ENCODE assay signal across 23 cellular contexts in genomic region chr7:128944487-128945236, GRCh38. TPM values are rescaled to one million over a fixed set of nuclear protein-coding genes. Genes with fewer than 3 reads are reported as not detected.
DNase-seq lines count a peak whose midpoint lies in the region; ATAC-seq, FAIRE-seq and TF ChIP-seq lines count a peak whose summit lies in the region.
"Had no signal": no experiment of that assay in that cellular context is flagged by ENCODE, and none has a peak within 500 bp of the region (broad histone marks: within the 10 kb centered on the region; RNA-seq: fewer than 3 reads in every experiment).

No MANE protein-coding gene starts in this region.

- ATAC-seq in IMR-90 (ENCODE audit: low read depth), result no peak
- no peak for ATAC-seq in K562
- ATAC-seq in stimulated activated memory B cell treated with anti-CD40 and anti-IgM and Interleukin-4, amounts not matched to agents 10 μg/mL and 1 μg/mL and 100 μg/mL, for 72 hours, result no peak
- ATAC-seq in HG02884 (IDR thresholded peaks at IDR 0.05; ENCODE audit: unreplicated experiment), result no peak
- no peak for ATAC-seq in HG03196 (IDR thresholded peaks at IDR 0.05; ENCODE audit: unreplicated experiment)
- no peak for ATAC-seq in gastrocnemius medialis
- ATAC-seq: GM23338 had no signal

- dilution Hi-C loops in IMR-90 (cut with HindIII; ENCODE audit: low sequenced_read_pairs, unreplicated experiment), result no loop called here

- no peak for TF ChIP-seq EP300 in K562 (IDR thresholded peaks at IDR 0.05; ENCODE audit: low read length)

- no peak overlapping the region for H2BK20ac ChIP-seq in IMR-90 (ENCODE audit: low read depth, low read length)

- no peaks in the 10 kb centered on the region for H3K79me1 ChIP-seq in IMR-90 (ENCODE audit: low read depth in 1 of 2, low read length in 2 of 2)

- no peak overlapping the region for H4K5ac ChIP-seq in IMR-90 (ENCODE audit: low read depth, low read length)

- H3K27me3 Mint-ChIP-seq in CD14-positive monocyte (ENCODE audit: low read depth in 3 of 3), result no peaks in the 10 kb centered on the region
- no peaks in the 10 kb centered on the region for H3K27me3 Mint-ChIP-seq in stimulated activated memory B cell treated with anti-CD40 and anti-IgM and Interleukin-4, amounts not matched to agents 10 μg/mL and 1 μg/mL and 100 μg/mL, for 72 hours

- no peak overlapping the region for H3K4me2 ChIP-seq in IMR-90 (ENCODE audit: low read depth, low read length)
- no peak overlapping the region for H3K4me2 ChIP-seq in K562 (ENCODE audit: insufficient read depth, low read length)
- H3K4me2 ChIP-seq: GM23338 had no signal

- H2AK9ac ChIP-seq in IMR-90 (replicated peaks; ENCODE audit: low read depth, low read length, poor library complexity), result no peak overlapping the region

- no peak overlapping the region for H3K56ac ChIP-seq in IMR-90 (ENCODE audit: extremely low read depth, insufficient read depth, low read length)

- H3K4ac ChIP-seq in IMR-90 (ENCODE audit: low read depth, low read length), result no peak overlapping the region

- CTCF ChIA-PET in IMR-90 (lab: Yijun Ruan, JAX), result no interaction called here
- CTCF ChIA-PET in K562 (lab: Yijun Ruan, JAX; ENCODE audit: low intra/inter-chr PET ratio), result interaction anchor here (0.5 kb wide), 1 partner anchor 101 kb away, joined by 3 read pairs; no protein-coding TSS in a partner anchor

- in situ Hi-C loops in IMR-90 (cut with MboI; ENCODE audit: low sequenced_read_pairs), result no loop called here
- in situ Hi-C loops in K562 (cut with MboI), result no loop called here
- in situ Hi-C loops in gastrocnemius medialis (cut with MboI; ENCODE audit: low sequenced_read_pairs in 4 of 4), result no loop called here

- peaks cover 52 to 73% of the 10 kb centered on the region in 2 donors for H3K36me3 Mint-ChIP-seq in CD14-positive monocyte
- H3K36me3 Mint-ChIP-seq in stimulated activated memory B cell treated with anti-CD40 and anti-IgM and Interleukin-4, amounts not matched to agents 10 μg/mL and 1 μg/mL and 100 μg/mL, for 72 hours, result peaks cover 72% of the 10 kb centered on the region

- no peak overlapping the region for H4K91ac ChIP-seq in IMR-90 (ENCODE audit: insufficient read depth, low read depth, low read length)

- no peaks in the 10 kb centered on the region for H3K4me1 ChIP-seq in IMR-90 (ENCODE audit: control insufficient read depth, insufficient read depth, low read length)
- peaks cover 0 to 31% of the 10 kb centered on the region in 2 experiments; a peak in 2 of 5 replicates for H3K4me1 ChIP-seq in K562 (replicated peaks in 1 of 2; ENCODE audit: control insufficient read depth in 2 of 2, insufficient read depth in 2 of 2, low read length in 2 of 2)
- H3K4me1 ChIP-seq in gastrocnemius medialis, result no peaks in the 10 kb centered on the region
- H3K4me1 ChIP-seq: HAP-1 had no signal

- H3K36me3 ChIP-seq in IMR-90 (ENCODE audit: control insufficient read depth, insufficient read depth, low read length), result no peaks in the 10 kb centered on the region
- no peaks in the 10 kb centered on the region for H3K36me3 ChIP-seq in K562 (ENCODE audit: control insufficient read depth, insufficient read depth, low read length)
- H3K36me3 ChIP-seq in gastrocnemius medialis, result no peaks in the 10 kb centered on the region

- TF ChIP-seq POLR2A in IMR-90 (IDR thresholded peaks at IDR 0.05; ENCODE audit: low read depth, low read length), result no peak
- TF ChIP-seq POLR2A in K562 (conservative IDR thresholded peaks at IDR 0.05), result no peak
- no peak for TF ChIP-seq POLR2A in gastrocnemius medialis (IDR thresholded peaks at IDR 0.05)

- peaks cover 29% of the 10 kb centered on the region for H3K27me3 ChIP-seq in IMR-90 (ENCODE audit: control insufficient read depth, insufficient read depth, low read length)
- peaks cover 43 to 55% of the 10 kb centered on the region in 2 experiments; a peak in 4 of 5 replicates for H3K27me3 ChIP-seq in K562 (ENCODE audit: control insufficient read depth in 2 of 2, insufficient read depth in 2 of 2, low read length in 2 of 2)
- H3K27me3 ChIP-seq in gastrocnemius medialis, result no peaks in the 10 kb centered on the region

- H4K8ac ChIP-seq in IMR-90 (ENCODE audit: low read depth in 2 of 2, low read length in 2 of 2), result no peak overlapping the region

- no peaks in the 10 kb centered on the region for H3K9me3 ChIP-seq in IMR-90 (ENCODE audit: control insufficient read depth, insufficient read depth, low read length)
- no peaks in the 10 kb centered on the region for H3K9me3 ChIP-seq in K562 (replicated peaks; ENCODE audit: control insufficient read depth, insufficient read depth, low read depth, low read length)
- no peaks in the 10 kb centered on the region for H3K9me3 ChIP-seq in gastrocnemius medialis
- H3K9me3 ChIP-seq: HAP-1 had no signal

- no peak overlapping the region for H2BK120ac ChIP-seq in IMR-90 (ENCODE audit: low read depth, low read length)

- H3K18ac ChIP-seq in IMR-90 (ENCODE audit: low read depth, low read length), result no peak overlapping the region

- 60% methylated on average over 1 of the region's 7 CpGs; no CpG with 5 or more reads in 1 of the 2 experiments for WGBS in IMR-90 (ENCODE audit: extremely low coverage in 2 of 2, insufficient read length in 1 of 2), 2 experiments
- WGBS in K562 (ENCODE audit: insufficient coverage, low coverage, missing lambda C conversion rate), result 4% methylated on average over 7 of the region's 7 CpGs

- H3K4me3 ChIP-seq in IMR-90 (ENCODE audit: insufficient read depth, low read depth, low read length), result no peak overlapping the region
- no peak overlapping the region for H3K4me3 ChIP-seq in K562
- H3K4me3 ChIP-seq in gastrocnemius medialis, result no peak overlapping the region
- H3K4me3 ChIP-seq: GM23338, HAP-1 had no signal

- H2AK5ac ChIP-seq in IMR-90 (ENCODE audit: low read depth, low read length), result no peak overlapping the region

- no peak overlapping the region for H3K9ac ChIP-seq in IMR-90 (ENCODE audit: low read depth, low read length)
- no peak overlapping the region for H3K9ac ChIP-seq in K562 (ENCODE audit: insufficient read depth in 1 of 2, low read depth in 2 of 2, low read length in 2 of 2)

- H3K23ac ChIP-seq in IMR-90 (ENCODE audit: low read depth, low read length), result no peak overlapping the region

- H3K4me3 Mint-ChIP-seq in CD14-positive monocyte, result peak overlapping the region in 1 of 2 donors; percentile 26
- peak overlapping the region; percentile 61 for H3K4me3 Mint-ChIP-seq in stimulated activated memory B cell treated with anti-CD40 and anti-IgM and Interleukin-4, amounts not matched to agents 10 μg/mL and 1 μg/mL and 100 μg/mL, for 72 hours
- H3K4me3 Mint-ChIP-seq: GM23338 had no signal

- H3K14ac ChIP-seq in IMR-90 (replicated peaks; ENCODE audit: low read depth, low read length), result no peak overlapping the region

- H2AFZ ChIP-seq in IMR-90 (replicated peaks; ENCODE audit: low read length, poor library complexity), result no peak overlapping the region
- H2AFZ ChIP-seq in K562 (ENCODE audit: low read depth, low read length), result no peak overlapping the region
- H2AFZ ChIP-seq: GM23338 had no signal

- POLR2A ChIA-PET in IMR-90 (lab: Charles Lee; ENCODE audit: unreplicated experiment) (no interaction called here), K562 (lab: Yijun Ruan, JAX) (interaction anchor here (0.7 to 1.3 kb wide), 6 partner anchors 9 to 147 kb away, joined by 3 to 6 read pairs (median 4); no protein-coding TSS in a partner anchor)

- TF ChIP-seq CTCF in CD14-positive monocyte (IDR thresholded peaks at IDR 0.05) (no peak), IMR-90 (conservative IDR thresholded peaks at IDR 0.05; ENCODE audit: low read depth, low read length) (no peak), K562 (IDR thresholded peaks at IDR 0.05 in 2 of 3, conservative IDR thresholded peaks at IDR 0.05 in 1 of 3; ENCODE audit: insufficient read depth in 2 of 3, low read depth in 1 of 3, low read length in 3 of 3) (no peak), gastrocnemius medialis (IDR thresholded peaks at IDR 0.05 in 4 of 5, conservative IDR thresholded peaks at IDR 0.05 in 1 of 5) (no peak)

- H4K20me1 ChIP-seq in IMR-90 (ENCODE audit: insufficient read depth, low read length) (no peaks in the 10 kb centered on the region), K562 (replicated peaks; ENCODE audit: control insufficient read depth, insufficient read depth, low read length) (peaks cover 8% of the 10 kb centered on the region)

- H3K9me1 ChIP-seq in IMR-90 (ENCODE audit: insufficient read depth, low read length) (no peaks in the 10 kb centered on the region), K562 (ENCODE audit: control insufficient read depth, insufficient read depth, low read length) (no peaks in the 10 kb centered on the region)

- H3K27ac ChIP-seq in IMR-90 (ENCODE audit: insufficient read depth, low read length) (no peak overlapping the region), K562 (ENCODE audit: extremely low read depth, low read depth, low read length) (no peak overlapping the region), gastrocnemius medialis (no peak overlapping the region)
- H3K27ac ChIP-seq: HL-60 had no signal

- intact Hi-C loops in CD14-positive monocyte (cut with micrococcal nuclease) (loop anchor here (5.0 to 10.0 kb wide), 2 partner anchors 37 to 1570 kb away; no protein-coding TSS in a partner anchor), IMR-90 (cut with micrococcal nuclease) (no loop called here), K562 (cut with micrococcal nuclease) (no loop called here), gastrocnemius medialis (cut with DNase I; ENCODE audit: low total_unique reads) (no loop called here)

- peaks cover 82% of the 10 kb centered on the region for H3K4me1 Mint-ChIP-seq in CD14-positive monocyte
- H3K4me1 Mint-ChIP-seq in stimulated activated memory B cell treated with anti-CD40 and anti-IgM and Interleukin-4, amounts not matched to agents 10 μg/mL and 1 μg/mL and 100 μg/mL, for 72 hours, result peaks cover 73% of the 10 kb centered on the region

- H3K9me3 Mint-ChIP-seq in CD14-positive monocyte, result no peaks in the 10 kb centered on the region
- H3K9me3 Mint-ChIP-seq in stimulated activated memory B cell treated with anti-CD40 and anti-IgM and Interleukin-4, amounts not matched to agents 10 μg/mL and 1 μg/mL and 100 μg/mL, for 72 hours, result no peaks in the 10 kb centered on the region
- H3K9me3 Mint-ChIP-seq: GM23338 had no signal

- H3K79me2 ChIP-seq in K562 (ENCODE audit: control insufficient read depth, insufficient read depth, low read length), result no peaks in the 10 kb centered on the region

- TF ChIP-seq RAD21 in IMR-90 (IDR thresholded peaks at IDR 0.05; ENCODE audit: low read length) (no peak), K562 (CRISPR knock-in tag; conservative IDR thresholded peaks at IDR 0.05 in 1 of 2, IDR thresholded peaks at IDR 0.05 in 1 of 2) (no peak)

- FAIRE-seq in K562 (lab: Jason Lieb, UNC), result no peak

- DNase-seq in CD14-positive monocyte (ENCODE audit: low spot score) (no peak), IMR-90 (no peak), K562 (ENCODE audit: extremely low read depth in 1 of 4, low spot score in 3 of 4) (no peak), gastrocnemius medialis (no peak)
- DNase-seq: Calu3, DMS153, DND-41, KBM-7, MM.1S, NCI-H2029, NCI-H446, NCI-H524 treated with DMSO at 0.1 percent for 48 hours, NCI-H774, Right ventricle myocardium superior, RPMI8226, T-helper 1 cell had no signal

- H2BK15ac ChIP-seq in IMR-90 (ENCODE audit: low read depth, low read length), result no peak overlapping the region

- BruUV-seq in IMR-90 (replicated peaks; lab: Mats Ljungman, UMichigan), result no TSS peak
- BruUV-seq in K562 (replicated peaks; lab: Mats Ljungman, UMichigan), result no TSS peak

- H2BK5ac ChIP-seq in IMR-90 (ENCODE audit: low read depth, low read length, poor library complexity, severe bottlenecking), result no peak overlapping the region

- H3K27ac Mint-ChIP-seq in CD14-positive monocyte, result peak overlapping the region in 5 of 7 donors; percentile 51 to 66 (median 55)
- peak overlapping the region; percentile 57 for H3K27ac Mint-ChIP-seq in stimulated activated memory B cell treated with anti-CD40 and anti-IgM and Interleukin-4, amounts not matched to agents 10 μg/mL and 1 μg/mL and 100 μg/mL, for 72 hours
- H3K27ac Mint-ChIP-seq: GM23338 had no signal

RNA-seq across cellular contexts. Expression of gene IRF5, which starts 6.9 kb away (rescaled TPM):
- polyA plus RNA-seq in CD14-positive monocyte (100 to 1,000 TPM; 130 to 170 TPM), IMR-90 (2012; rRNA removed) (0.14 TPM in 1 of 2 replicates, not detected in the other), K562 (2011; rRNA removed) (not detected in 2 replicates), K562 (2014; fragmentation: Illumina TruSeq; extraction: Trizol) (not detected in 2 replicates), K562 (2014; fragmentation: Nextera tagmentation; extraction: Ambion mirVana) (not detected), K562 (2014; rRNA removed) (not detected in 2 replicates)
- total RNA-seq in IMR-90 (2012; rRNA removed) (0.18 TPM in 1 of 2 replicates, not detected in the other), K562 (2014; rRNA removed) (not detected in 2 replicates), K562 (2014; rRNA removed; fragmentation: Illumina TruSeq; extraction: Trizol) (not detected in 2 replicates), K562 (2015; rRNA removed; fragmentation: Illumina TruSeq; extraction: Trizol) (not detected in 2 replicates), K562 (2021) (0.04 and 0.20 TPM in 2 replicates), gastrocnemius medialis (1 to 10 TPM in 3 of 4 donors, under 1 TPM in 1; 0.27 to 3.8 (median 2.8) TPM)
- 0.08 TPM in 1 of 2 replicates, not detected in the other for polyA plus RNA-seq in IMR-90 (2012; cell fraction: cytosol; rRNA removed)
- polyA plus RNA-seq in IMR-90 (2012; cell fraction: nucleus; rRNA removed; ENCODE audit: low replicate concordance), result 0.15 and 0.24 TPM in 2 replicates
- total RNA-seq in K562 (2011; cell fraction: chromatin; rRNA removed; ENCODE audit: low replicate concordance), result not detected in 2 replicates
- not detected in 2 replicates for total RNA-seq in K562 (2011; cell fraction: nucleolus; rRNA removed)
- total RNA-seq in K562 (2011; cell fraction: nucleoplasm; rRNA removed), result not detected in 2 replicates
- not detected in 2 replicates for polyA plus RNA-seq in K562 (2011; cell fraction: cytosol; rRNA removed)
- polyA plus RNA-seq in K562 (2011; cell fraction: nucleus; rRNA removed), result 0.08 and 0.09 TPM in 2 replicates
- 0.10 TPM in 1 of 2 replicates, not detected in the other for polyA plus RNA-seq in K562 (2012)
- polyA minus RNA-seq in K562 (2011; rRNA and poly(A)+ RNA removed), result not detected in 2 replicates
- not detected in 2 replicates for polyA minus RNA-seq in K562 (2011; cell fraction: cytosol; rRNA and poly(A)+ RNA removed)
- not detected in 2 replicates for polyA minus RNA-seq in K562 (2011; cell fraction: nucleus; rRNA and poly(A)+ RNA removed)
- total RNA-seq: A673 had no signal

RNA-seq across cellular contexts. Expression of gene KCP, which starts 34.2 kb away (rescaled TPM):
- under 1 TPM in 1 of 2 donors, not detected in 1; 0.11 TPM for polyA plus RNA-seq in CD14-positive monocyte
- not detected in 2 replicates for total RNA-seq in IMR-90 (2012; rRNA removed)
- polyA plus RNA-seq in IMR-90 (2012; rRNA removed), result 0.03 and 0.07 TPM in 2 replicates
- 0.03 TPM in 1 of 2 replicates, not detected in the other for polyA plus RNA-seq in IMR-90 (2012; cell fraction: cytosol; rRNA removed)
- 0.17 and 0.33 TPM in 2 replicates for polyA plus RNA-seq in IMR-90 (2012; cell fraction: nucleus; rRNA removed; ENCODE audit: low replicate concordance)
- total RNA-seq in K562 (2011; cell fraction: chromatin; rRNA removed; ENCODE audit: low replicate concordance), result 0.19 and 2.1 TPM in 2 replicates
- 0.79 and 1.3 TPM in 2 replicates for total RNA-seq in K562 (2011; cell fraction: nucleolus; rRNA removed)
- total RNA-seq in K562 (2011; cell fraction: nucleoplasm; rRNA removed), result 0.73 and 0.84 TPM in 2 replicates
- total RNA-seq in K562 (2014; rRNA removed), result 0.09 TPM in 1 of 2 replicates, not detected in the other
- total RNA-seq in K562 (2014; rRNA removed; fragmentation: Illumina TruSeq; extraction: Trizol), result not detected in 2 replicates
- total RNA-seq in K562 (2015; rRNA removed; fragmentation: Illumina TruSeq; extraction: Trizol), result 0.15 TPM in 1 of 2 replicates, not detected in the other
- total RNA-seq in K562 (2021), result 0.16 TPM in 1 of 2 replicates, not detected in the other
- 0.07 and 0.09 TPM in 2 replicates for polyA plus RNA-seq in K562 (2011; rRNA removed)
- 0.15 TPM in 1 of 2 replicates, not detected in the other for polyA plus RNA-seq in K562 (2011; cell fraction: cytosol; rRNA removed)
- polyA plus RNA-seq in K562 (2011; cell fraction: nucleus; rRNA removed), result 0.86 and 1.5 TPM in 2 replicates
- 0.34 and 3.9 TPM in 2 replicates for polyA plus RNA-seq in K562 (2012)
- polyA plus RNA-seq in K562 (2014; fragmentation: Illumina TruSeq; extraction: Trizol), result not detected in 2 replicates
- under 1 TPM; 0.06 to 0.17 TPM for polyA plus RNA-seq in K562 (2014; fragmentation: Nextera tagmentation; extraction: Ambion mirVana)
- polyA plus RNA-seq in K562 (2014; rRNA removed), result 0.09 and 0.15 TPM in 2 replicates
- polyA minus RNA-seq in K562 (2011; rRNA and poly(A)+ RNA removed), result 0.11 TPM in 1 of 2 replicates, not detected in the other
- not detected in 2 replicates for polyA minus RNA-seq in K562 (2011; cell fraction: cytosol; rRNA and poly(A)+ RNA removed)
- polyA minus RNA-seq in K562 (2011; cell fraction: nucleus; rRNA and poly(A)+ RNA removed), result 0.54 and 0.67 TPM in 2 replicates
- total RNA-seq in gastrocnemius medialis, result under 1 TPM in 1 of 4 donors, not detected in 3; 0.10 TPM
- total RNA-seq: A673 had no signal

Comparison
In these comparisons a context has a peak if more than half of its experiments do, and no peak if none do; other contexts are left out.
1. intact Hi-C loops: an anchor here in CD14-positive monocyte (5.0 to 10.0 kb wide); none called in IMR-90, K562 and gastrocnemius medialis.